ENCODE assay signal across 24 cellular contexts in genomic region chr10:115157357-115157756, GRCh38.
DNase-seq lines count a peak whose midpoint lies in the region; ATAC-seq, FAIRE-seq and TF ChIP-seq lines count a peak whose summit lies in the region.
"Had no signal": no experiment of that assay in that cellular context is flagged by ENCODE, and none has a peak within 500 bp of the region (broad histone marks: within the 10 kb centered on the region; RNA-seq: fewer than 3 reads in every experiment).

No MANE protein-coding gene starts in this region.

- no peaks in the 10 kb centered on the region for H3K27me3 ChIP-seq in GM23338 (ENCODE audit: insufficient read depth)
- H3K27me3 ChIP-seq in H1 (replicated peaks in 1 of 4; ENCODE audit: control insufficient read depth in 3 of 4, extremely low read depth in 1 of 4, insufficient read depth in 3 of 4, low read length in 3 of 4): no peaks in the 10 kb centered on the region
- H3K27me3 ChIP-seq: BLaER1 had no signal

- H3K4ac ChIP-seq in H1 (replicated peaks; ENCODE audit: insufficient read length, low read depth, low read length): no peak overlapping the region

- no peak for TF ChIP-seq POLR2A in H1 (IDR thresholded peaks at IDR 0.05; ENCODE audit: control extremely low read depth in 1 of 2, low read depth in 2 of 2, low read length in 2 of 2)

- no peaks in the 10 kb centered on the region for H3K9me3 ChIP-seq in H1 (ENCODE audit: insufficient read depth in 2 of 2, low read depth in 1 of 2, low read length in 1 of 2)
- H3K9me3 ChIP-seq: BLaER1, HAP-1 had no signal

- CTCF ChIA-PET in H1 (lab: Charles Lee; ENCODE audit: partially characterized antibody): interaction anchor here (0.9 to 1.0 kb wide), 2 partner anchors 13 to 254 kb away, joined by 3 read pairs; no protein-coding TSS in a partner anchor

- H3F3A ChIP-seq in GM23338 (replicated peaks; ENCODE audit: low read depth): no peaks in the 10 kb centered on the region

- H3K9me2 ChIP-seq in GM23338 (ENCODE audit: insufficient read depth): no peaks in the 10 kb centered on the region

- H3K4me1 ChIP-seq in GM23338 (ENCODE audit: insufficient read depth): no peaks in the 10 kb centered on the region
- no peaks in the 10 kb centered on the region for H3K4me1 ChIP-seq in H1 (replicated peaks in 1 of 4; ENCODE audit: control insufficient read depth in 3 of 4, insufficient read depth in 4 of 4, low read length in 3 of 4)
- H3K4me1 ChIP-seq: BLaER1, HAP-1 had no signal

- H4K8ac ChIP-seq in H1 (ENCODE audit: extremely low read depth, insufficient read depth, low read length): no peak overlapping the region

- FAIRE-seq in H1 (lab: Jason Lieb, UNC): no peak
- FAIRE-seq: D721Med, GM12878, GM18507, H54 had no signal

- no peak overlapping the region for H3K56ac ChIP-seq in H1 (replicated peaks; ENCODE audit: insufficient read length, low read depth, low read length)

- H3K79me1 ChIP-seq in H1 (ENCODE audit: low read depth, low read length): no peaks in the 10 kb centered on the region

- 70 to 100% methylated on average over 1 to 2 of the region's 2 CpGs for WGBS in H1 (ENCODE audit: extremely low coverage in 1 of 2, insufficient coverage in 1 of 2, insufficient read length in 1 of 2, insufficient replicate concordance in 2 of 2, low coverage in 1 of 2, low lambda C conversion rate in 2 of 2, missing lambda C conversion rate in 1 of 2), 2 experiments

- H3K9ac ChIP-seq in H1 (replicated peaks in 1 of 4; ENCODE audit: extremely low read depth in 1 of 4, low read depth in 3 of 4, low read length in 3 of 4): no peak overlapping the region
- H3K9ac ChIP-seq: BLaER1, GM23248 had no signal

- H3K4me3 ChIP-seq in GM23338: no peak overlapping the region
- H3K4me3 ChIP-seq in H1 (ENCODE audit: extremely low read depth in 1 of 4, insufficient read depth in 2 of 4, low read depth in 3 of 4, low read length in 4 of 4): no peak overlapping the region
- H3K4me3 ChIP-seq: BLaER1, GM12878, GM23248, HAP-1 had no signal

- H3K36me3 ChIP-seq in GM23338 (ENCODE audit: insufficient read depth): no peaks in the 10 kb centered on the region
- no peaks in the 10 kb centered on the region for H3K36me3 ChIP-seq in H1 (ENCODE audit: control insufficient read depth in 2 of 4, insufficient read depth in 4 of 4, low read length in 3 of 4)
- H3K36me3 ChIP-seq: BLaER1, HAP-1 had no signal

- no peak overlapping the region for H2BK15ac ChIP-seq in H1 (ENCODE audit: low read length)

- H3K36me3 Mint-ChIP-seq in GM23338 (ENCODE audit: low read depth): no peaks in the 10 kb centered on the region
- H3K36me3 Mint-ChIP-seq: CD4-positive, CD25-positive, alpha-beta regulatory T cell; CD8-positive, alpha-beta T cell had no signal

- no peaks in the 10 kb centered on the region for H3K4me1 Mint-ChIP-seq in GM23338
- H3K4me1 Mint-ChIP-seq: B cell; CD4-positive, CD25-positive, alpha-beta regulatory T cell had no signal

- no peak overlapping the region for H2AK5ac ChIP-seq in H1 (ENCODE audit: low read depth, low read length)

- no peak for ATAC-seq in GM23338
- no peak for ATAC-seq in GM21723 (IDR thresholded peaks at IDR 0.05; ENCODE audit: unreplicated experiment)
- no peak for ATAC-seq in GM21825 (IDR thresholded peaks at IDR 0.05; ENCODE audit: unreplicated experiment)
- ATAC-seq in HG02759 (IDR thresholded peaks at IDR 0.05; ENCODE audit: unreplicated experiment): no peak
- ATAC-seq: CD8-positive, alpha-beta T cell; GM12878 had no signal

- POLR2A ChIA-PET in H1 (lab: Charles Lee; ENCODE audit: partially characterized antibody): no interaction called here

- H4K91ac ChIP-seq in H1 (replicated peaks; ENCODE audit: insufficient read length, low read length): no peak overlapping the region

- H2BK12ac ChIP-seq in H1 (ENCODE audit: low read depth, low read length): no peak overlapping the region

- no peak for TF ChIP-seq RAD21 in H1 (IDR thresholded peaks at IDR 0.05 in 1 of 2, conservative IDR thresholded peaks at IDR 0.05 in 1 of 2; ENCODE audit: low read depth in 2 of 2, low read length in 2 of 2)

- TF ChIP-seq CTCF in GM23338 (conservative IDR thresholded peaks at IDR 0.05; ENCODE audit: low read depth in 2 of 2): no peak
- no peak for TF ChIP-seq CTCF in H1 (IDR thresholded peaks at IDR 0.05; ENCODE audit: control extremely low read depth in 1 of 3, insufficient read depth in 1 of 3, low read depth in 1 of 3, low read length in 3 of 3)

- H3K27ac ChIP-seq in GM23338 (ENCODE audit: low read depth): no peak overlapping the region
- H3K27ac ChIP-seq in H1 (ENCODE audit: low read depth, low read length): no peak overlapping the region
- H3K27ac ChIP-seq: BLaER1, C4-2B, GM23248 had no signal

- no peaks in the 10 kb centered on the region for H3K27me3 Mint-ChIP-seq in GM23338 (ENCODE audit: insufficient read depth, low read depth, poor library complexity)

- H3K4me2 ChIP-seq in GM23338 (no peak overlapping the region), H1 (ENCODE audit: insufficient read depth in 1 of 2, low read depth in 2 of 2, low read length in 2 of 2) (no peak overlapping the region)
- H3K4me2 ChIP-seq: BLaER1 had no signal

- H3K4me3 Mint-ChIP-seq in GM23338: no peak overlapping the region
- H3K4me3 Mint-ChIP-seq: B cell; CD4-positive, CD25-positive, alpha-beta regulatory T cell; CD8-positive, alpha-beta T cell; HFFc6 had no signal

- H3K18ac ChIP-seq in H1 (ENCODE audit: extremely low read depth, low read length): no peak overlapping the region

- no peak overlapping the region for H3K27ac Mint-ChIP-seq in GM23338
- H3K27ac Mint-ChIP-seq: B cell; CD8-positive, alpha-beta T cell; HFFc6 had no signal

- H3K79me2 ChIP-seq in GM23338 (replicated peaks; ENCODE audit: insufficient read depth): no peaks in the 10 kb centered on the region
- no peaks in the 10 kb centered on the region for H3K79me2 ChIP-seq in H1 (ENCODE audit: control insufficient read depth in 1 of 2, insufficient read depth in 2 of 2, low read length in 2 of 2)

- no peak for TF ChIP-seq EP300 in H1 (IDR thresholded peaks at IDR 0.05; ENCODE audit: borderline replicate concordance in 1 of 2, low read depth in 2 of 2, low read length in 2 of 2)

- H2AFZ ChIP-seq in GM23338: no peak overlapping the region
- no peak overlapping the region for H2AFZ ChIP-seq in H1 (ENCODE audit: low read length)
- H2AFZ ChIP-seq: GM23248 had no signal

- no peak overlapping the region for H2BK5ac ChIP-seq in H1 (ENCODE audit: low read depth, low read length)

- H3K14ac ChIP-seq in H1 (ENCODE audit: insufficient read length): no peak overlapping the region

- no peaks in the 10 kb centered on the region for H3K9me3 Mint-ChIP-seq in GM23338
- H3K9me3 Mint-ChIP-seq: CD8-positive, alpha-beta T cell; HFFc6 had no signal

- no peak overlapping the region for H4K5ac ChIP-seq in H1 (ENCODE audit: insufficient read length, low read depth, low read length)

- DNase-seq in GM23338 (ENCODE audit: low spot score): peak; percentile 47
- no peak for DNase-seq in H1 (ENCODE audit: low read depth in 1 of 2, low spot score in 2 of 2)
- peak; percentile 14 for DNase-seq in iPS-NIHi11 (ENCODE audit: low spot score)
- no peak for DNase-seq in AG20443 (ENCODE audit: low spot score)
- DNase-seq: 8988T; CD4-positive, CD25-positive, alpha-beta regulatory T cell; CD8-positive, alpha-beta T cell; DMS 273 treated with DMSO at 0.1 percent for 48 hours; DMS79; EL; GDM1; GM23248; HFFc6 had no signal

- no peak overlapping the region for H2BK120ac ChIP-seq in H1 (replicated peaks; ENCODE audit: low read depth, low read length)

- no peak overlapping the region for H2BK20ac ChIP-seq in H1 (ENCODE audit: low read length)

- no peak overlapping the region for H3K23ac ChIP-seq in H1 (ENCODE audit: insufficient read length)

- no peaks in the 10 kb centered on the region for H3K23me2 ChIP-seq in H1 (ENCODE audit: low read depth, low read length)

- no peaks in the 10 kb centered on the region for H4K20me1 ChIP-seq in GM23338 (replicated peaks; ENCODE audit: insufficient read depth)
- H4K20me1 ChIP-seq in H1 (replicated peaks in 1 of 2; ENCODE audit: control insufficient read depth in 1 of 2, insufficient read depth in 2 of 2, low read length in 2 of 2): peaks cover 0 to 2% of the 10 kb centered on the region in 2 experiments
- H4K20me1 ChIP-seq: BLaER1 had no signal

TF ChIP-seq in GM23338, 12 proteins besides CTCF, POLR2A, EP300 and RAD21 (continues in another document):
- TF ChIP-seq POLR2AphosphoS5 (IDR thresholded peaks at IDR 0.05; ENCODE audit: low read depth): no peak
- TF ChIP-seq STAT1 (IDR thresholded peaks at IDR 0.05; ENCODE audit: unreplicated experiment): no peak
- TF ChIP-seq EZH2 (IDR thresholded peaks at IDR 0.05; ENCODE audit: low read depth, unreplicated experiment): no peak
- TF ChIP-seq JUNB (IDR thresholded peaks at IDR 0.05; ENCODE audit: unreplicated experiment): no peak

TF ChIP-seq in H1, 55 proteins besides CTCF, POLR2A, EP300 and RAD21:
- TF ChIP-seq TEAD4 (IDR thresholded peaks at IDR 0.05; ENCODE audit: low read depth, low read length) (peak; percentile 67), EGR1 (IDR thresholded peaks at IDR 0.05; ENCODE audit: borderline replicate concordance, low read depth, low read length) (no peak), KDM5A (IDR thresholded peaks at IDR 0.05; ENCODE audit: low read length) (no peak), BCL11A (IDR thresholded peaks at IDR 0.05; ENCODE audit: low read depth in 2 of 2, low read length in 2 of 2) (no peak), ZNF274 (IDR thresholded peaks at IDR 0.05; ENCODE audit: borderline replicate concordance, extremely low read depth, low read length) (no peak), TAF1 (IDR thresholded peaks at IDR 0.05; ENCODE audit: low read depth, low read length) (no peak)

Comparison
In these comparisons a context has a peak if more than half of its experiments do, and no peak if none do; other contexts are left out.
1. DNase-seq: peak in GM23338 (single experiment) and iPS-NIHi11 (single experiment); none in H1 (0 of 2) and AG20443 (single experiment).